ENCODE assay signal across 1 cellular context in genomic region chr3:42680256-42680655, GRCh38.
A peak's percentile ranks its signal among the peaks of the same experiment; 100 is the strongest.
TF ChIP-seq lines count a peak whose summit lies in the region.

No MANE protein-coding gene starts in this region.

TF ChIP-seq in K562, 482 proteins besides CTCF, POLR2A, EP300 and RAD21:
- TF ChIP-seq EGR1 (conservative IDR thresholded peaks at IDR 0.05) (peak; percentile 25; the same call in 1 of the 2 replicates), TAL1 (IDR thresholded peaks at IDR 0.05) (no peak), RUNX1 (IDR thresholded peaks at IDR 0.05; ENCODE audit: low read depth) (no peak)
TF ChIP-seq in K562: peak in this region for 1.
